ENCODE assay signal across 22 cellular contexts in the genomic region with DNA sequence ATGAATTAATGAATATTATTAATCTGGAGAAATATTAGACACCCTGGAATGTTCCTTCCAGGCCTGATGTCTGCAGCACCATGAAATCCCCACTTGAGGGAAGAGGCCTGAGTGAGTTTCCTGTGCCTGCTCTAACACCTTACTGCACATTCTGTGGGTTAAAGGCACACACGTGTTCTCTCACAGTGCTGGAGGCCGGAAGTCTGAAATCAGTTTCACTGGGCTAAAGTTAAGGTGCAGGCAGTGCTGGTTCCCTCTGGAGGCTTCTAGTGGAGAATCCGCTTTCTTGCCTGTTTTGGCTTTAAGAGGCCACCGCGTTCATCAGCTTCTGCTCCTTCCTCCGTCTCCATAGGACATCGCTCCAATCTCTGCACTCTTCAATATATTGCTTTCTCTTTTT. TPM values are rescaled to one million over a fixed set of nuclear protein-coding genes. Genes with fewer than 3 reads are reported as not detected.
DNase-seq lines count a peak whose midpoint lies in the region; ATAC-seq, FAIRE-seq and TF ChIP-seq lines count a peak whose summit lies in the region.
"Had no signal": no experiment of that assay in that cellular context is flagged by ENCODE, and none has a peak within 500 bp of the region (broad histone marks: within the 10 kb centered on the region; RNA-seq: fewer than 3 reads in every experiment).

No MANE protein-coding gene starts in this region.

- H3K27ac ChIP-seq in CD4-positive, alpha-beta T cell (ENCODE audit: low read depth, low read length) = no peak overlapping the region
- no peak overlapping the region for H3K27ac ChIP-seq in HepG2 (ENCODE audit: extremely low read length, insufficient read depth, low read length)
- no peak overlapping the region for H3K27ac ChIP-seq in CD8-positive, alpha-beta T cell (ENCODE audit: low read depth, low read length)
- H3K27ac ChIP-seq: A549; BLaER1 treated with 17β-estradiol and CSF1 and Interleukin-3, amounts not matched to agents 10 nM and 100 nM; Peyer's patch; SK-N-MC had no signal

- BruUV-seq in HepG2 (replicated peaks; lab: Mats Ljungman, UMichigan) = no TSS peak

- no peak for TF ChIP-seq RAD21 in HepG2 (CRISPR knock-in tag; IDR thresholded peaks at IDR 0.05)

- H3K27me3 Mint-ChIP-seq in CD4-positive, alpha-beta T cell = no peaks in the 10 kb centered on the region
- peaks cover 3% of the 10 kb centered on the region for H3K27me3 Mint-ChIP-seq in activated CD8-positive, alpha-beta T cell treated with anti-CD3 and anti-CD28 coated beads, Interleukin-2, amount 10 ng/mL, durations not matched to agents 7 days and 5 days (ENCODE audit: low read depth)
- H3K27me3 Mint-ChIP-seq in CD8-positive, alpha-beta T cell (ENCODE audit: low read depth) = peaks cover 5% of the 10 kb centered on the region

- H3K4me2 ChIP-seq in HepG2 (ENCODE audit: low read depth, low read length) = no peak overlapping the region
- H3K4me2 ChIP-seq: A549; BLaER1 treated with 17β-estradiol and CSF1 and Interleukin-3, amounts not matched to agents 10 nM and 100 nM had no signal

- no peaks in the 10 kb centered on the region for H3K27me3 ChIP-seq in CD4-positive, alpha-beta T cell (ENCODE audit: control insufficient read depth, insufficient read depth, low read length)
- peaks cover 4 to 65% of the 10 kb centered on the region in 2 experiments; a peak in 3 of 5 replicates for H3K27me3 ChIP-seq in HepG2 (ENCODE audit: control insufficient read depth in 1 of 2, insufficient read depth in 2 of 2, low read length in 2 of 2)
- H3K27me3 ChIP-seq in CD8-positive, alpha-beta T cell (ENCODE audit: insufficient read depth, low read length) = no peaks in the 10 kb centered on the region
- H3K27me3 ChIP-seq: BLaER1 treated with 17β-estradiol and CSF1 and Interleukin-3, amounts not matched to agents 10 nM and 100 nM; MG63; Peyer's patch had no signal

- TF ChIP-seq EP300 in HepG2 (IDR thresholded peaks at IDR 0.05; ENCODE audit: low read depth in 2 of 2, low read length in 2 of 2) (no peak), HepG2 (CRISPR knock-in tag; IDR thresholded peaks at IDR 0.05; ENCODE audit: borderline replicate concordance) (no peak)

- no peaks in the 10 kb centered on the region for H3K79me2 ChIP-seq in HepG2 (ENCODE audit: insufficient read depth, low read length)

- H3K27ac Mint-ChIP-seq in CD4-positive, alpha-beta T cell = no peak overlapping the region
- no peak overlapping the region for H3K27ac Mint-ChIP-seq in activated CD8-positive, alpha-beta T cell treated with anti-CD3 and anti-CD28 coated beads, Interleukin-2, amount 10 ng/mL, durations not matched to agents 7 days and 5 days
- no peak overlapping the region for H3K27ac Mint-ChIP-seq in CD8-positive, alpha-beta T cell
- H3K27ac Mint-ChIP-seq: HFFc6 had no signal

- CTCF ChIA-PET in CD4-positive, alpha-beta T cell (lab: Charles Lee) = no interaction called here
- CTCF ChIA-PET in activated CD8-positive, alpha-beta T cell treated with anti-CD3 and anti-CD28 coated beads, Interleukin-2, amount 10 ng/mL, durations not matched to agents 7 days and 5 days (lab: Charles Lee) = no interaction called here
- CTCF ChIA-PET in HepG2 (lab: Yijun Ruan, JAX; ENCODE audit: low intra/inter-chr PET ratio, low total read pairs) = no interaction called here
- CTCF ChIA-PET in CD8-positive, alpha-beta T cell (lab: Charles Lee) = interaction anchor here (1.4 kb wide), 1 partner anchor 105 kb away, joined by 5 read pairs; no protein-coding TSS in a partner anchor

- no peak for TF ChIP-seq CTCF in CD4-positive, alpha-beta T cell (IDR thresholded peaks at IDR 0.05)
- no peak for TF ChIP-seq CTCF in GM12865 (IDR thresholded peaks at IDR 0.05; ENCODE audit: insufficient read depth, low read depth, low read length, missing control alignments)
- no peak for TF ChIP-seq CTCF in HepG2 (CRISPR knock-in tag; IDR thresholded peaks at IDR 0.05)
- no peak for TF ChIP-seq CTCF in CD8-positive, alpha-beta T cell (IDR thresholded peaks at IDR 0.05)

- WGBS in HepG2 (ENCODE audit: low lambda C conversion rate) = 26% methylated on average over 7 of the region's 7 CpGs

- H3K9ac ChIP-seq in HepG2 (ENCODE audit: insufficient read depth, low read depth, low read length) = no peak overlapping the region
- H3K9ac ChIP-seq: BLaER1 treated with 17β-estradiol and CSF1 and Interleukin-3, amounts not matched to agents 10 nM and 100 nM had no signal

- no peak overlapping the region for H2AFZ ChIP-seq in HepG2 (ENCODE audit: low read length)

- intact Hi-C loops in CD4-positive, alpha-beta T cell (cut with DNase I, micrococcal nuclease) = no loop called here
- intact Hi-C loops in HepG2 (cut with micrococcal nuclease; ENCODE audit: unreplicated experiment) = no loop called here
- intact Hi-C loops in CD8-positive, alpha-beta T cell (cut with DNase I, micrococcal nuclease) = no loop called here

- no peaks in the 10 kb centered on the region for H3K9me3 ChIP-seq in CD4-positive, alpha-beta T cell (ENCODE audit: control insufficient read depth, low read length)
- H3K9me3 ChIP-seq in HepG2 (ENCODE audit: low read length) = no peaks in the 10 kb centered on the region
- H3K9me3 ChIP-seq in CD8-positive, alpha-beta T cell (ENCODE audit: low read length) = no peaks in the 10 kb centered on the region
- H3K9me3 ChIP-seq: A549; BLaER1 treated with 17β-estradiol and CSF1 and Interleukin-3, amounts not matched to agents 10 nM and 100 nM; MG63; Peyer's patch had no signal

- H3K4me3 ChIP-seq in GM12865 (ENCODE audit: low read depth, low read length) (no peak overlapping the region), HepG2 (replicated peaks in 1 of 3; ENCODE audit: insufficient read depth in 1 of 3, low read depth in 2 of 3, low read length in 3 of 3) (no peak overlapping the region)
- no peak overlapping the region for H3K4me3 ChIP-seq in CD8-positive, alpha-beta T cell (ENCODE audit: low read depth, low read length)
- H3K4me3 ChIP-seq: A549; BLaER1 treated with 17β-estradiol and CSF1 and Interleukin-3, amounts not matched to agents 10 nM and 100 nM; MG63; Peyer's patch; SK-N-MC had no signal

- H3K36me3 Mint-ChIP-seq in CD4-positive, alpha-beta T cell (ENCODE audit: low read depth) = no peaks in the 10 kb centered on the region
- H3K36me3 Mint-ChIP-seq in activated CD8-positive, alpha-beta T cell treated with anti-CD3 and anti-CD28 coated beads, Interleukin-2, amount 10 ng/mL, durations not matched to agents 7 days and 5 days (ENCODE audit: low read depth) = no peaks in the 10 kb centered on the region
- H3K36me3 Mint-ChIP-seq in CD8-positive, alpha-beta T cell = no peaks in the 10 kb centered on the region

- no peak overlapping the region for H3K4me3 Mint-ChIP-seq in CD4-positive, alpha-beta T cell
- H3K4me3 Mint-ChIP-seq in activated CD8-positive, alpha-beta T cell treated with anti-CD3 and anti-CD28 coated beads, Interleukin-2, amount 10 ng/mL, durations not matched to agents 7 days and 5 days = no peak overlapping the region
- no peak overlapping the region for H3K4me3 Mint-ChIP-seq in CD8-positive, alpha-beta T cell
- H3K4me3 Mint-ChIP-seq: HFFc6 had no signal

- DNase-seq in CD4-positive, alpha-beta T cell = no peak
- peak; percentile 49 for DNase-seq in GM12865 (ENCODE audit: low read depth)
- peak; percentile 33 for DNase-seq in activated CD8-positive, alpha-beta T cell treated with anti-CD3 and anti-CD28 coated beads, Interleukin-2, amount 10 ng/mL, durations not matched to agents 7 days and 5 days
- no peak for DNase-seq in urothelium cell line (ENCODE audit: low spot score)
- no peak for DNase-seq in HepG2 (ENCODE audit: low spot score)
- no peak for DNase-seq in CD8-positive, alpha-beta T cell
- no peak for DNase-seq in kidney tubule cell (ENCODE audit: low spot score)
- DNase-seq: DMS 273 treated with DMSO at 0.1 percent for 48 hours, HFFc6, Karpas-422, MG63, NCI-H1105 treated with DMSO at 0.1 percent for 48 hours, NCI-H1694 treated with DMSO at 0.1 percent for 48 hours, NCI-H2107, NCI-H2227 treated with DMSO at 0.1 percent for 48 hours, NCI-H524 treated with DMSO at 0.1 percent for 48 hours, Right ventricle myocardium superior had no signal

- H4K20me1 ChIP-seq in HepG2 (ENCODE audit: insufficient read depth, low read length) = no peaks in the 10 kb centered on the region
- H4K20me1 ChIP-seq: BLaER1 treated with 17β-estradiol and CSF1 and Interleukin-3, amounts not matched to agents 10 nM and 100 nM had no signal

- no peaks in the 10 kb centered on the region for H3K9me3 Mint-ChIP-seq in CD4-positive, alpha-beta T cell
- no peaks in the 10 kb centered on the region for H3K9me3 Mint-ChIP-seq in activated CD8-positive, alpha-beta T cell treated with anti-CD3 and anti-CD28 coated beads, Interleukin-2, amount 10 ng/mL, durations not matched to agents 7 days and 5 days (ENCODE audit: insufficient read depth)
- H3K9me3 Mint-ChIP-seq in CD8-positive, alpha-beta T cell = no peaks in the 10 kb centered on the region

- peaks cover 10% of the 10 kb centered on the region for H3K4me1 Mint-ChIP-seq in CD4-positive, alpha-beta T cell (ENCODE audit: low read depth)
- H3K4me1 Mint-ChIP-seq in activated CD8-positive, alpha-beta T cell treated with anti-CD3 and anti-CD28 coated beads, Interleukin-2, amount 10 ng/mL, durations not matched to agents 7 days and 5 days (ENCODE audit: low read depth) = peaks cover 18% of the 10 kb centered on the region
- H3K4me1 Mint-ChIP-seq in CD8-positive, alpha-beta T cell (ENCODE audit: low read depth) = peaks cover 27% of the 10 kb centered on the region

- TF ChIP-seq POLR2A in HepG2 (IDR thresholded peaks at IDR 0.05; ENCODE audit: insufficient read depth in 1 of 2, low read depth in 2 of 2, low read length in 2 of 2) = no peak

- FAIRE-seq in urothelium cell line (lab: Jason Lieb, UNC) = no peak
- FAIRE-seq in HepG2 (lab: Jason Lieb, UNC) = no peak
- FAIRE-seq: A549 had no signal

- peak; percentile 48 for ATAC-seq in CD4-positive, alpha-beta T cell (ENCODE audit: poor library complexity)
- ATAC-seq in HG03025 (IDR thresholded peaks at IDR 0.05; ENCODE audit: low FRiP score, unreplicated experiment) (peak; percentile 60), HepG2 (no peak)
- ATAC-seq in activated CD8-positive, alpha-beta T cell treated with anti-CD3 and anti-CD28 coated beads, Interleukin-2, amount 10 ng/mL, durations not matched to agents 7 days and 5 days = no peak
- ATAC-seq in CD8-positive, alpha-beta T cell = no peak
- ATAC-seq: A549 had no signal

- no peaks in the 10 kb centered on the region for H3K36me3 ChIP-seq in HepG2 (replicated peaks in 1 of 2; ENCODE audit: control insufficient read depth in 1 of 2, insufficient read depth in 2 of 2, low read length in 2 of 2)
- no peaks in the 10 kb centered on the region for H3K36me3 ChIP-seq in CD8-positive, alpha-beta T cell (ENCODE audit: insufficient read depth, low read length)
- H3K36me3 ChIP-seq: BLaER1 treated with 17β-estradiol and CSF1 and Interleukin-3, amounts not matched to agents 10 nM and 100 nM; MG63; Peyer's patch had no signal

- in situ Hi-C loops in HepG2 (cut with HindIII; ENCODE audit: extremely low pct_ligation_motif_present, low pct_unique_long_range_greater_than_20kb) = no loop called here

- POLR2A ChIA-PET in CD4-positive, alpha-beta T cell (lab: Charles Lee) = no interaction called here
- POLR2A ChIA-PET in activated CD8-positive, alpha-beta T cell treated with anti-CD3 and anti-CD28 coated beads, Interleukin-2, amount 10 ng/mL, durations not matched to agents 7 days and 5 days (lab: Charles Lee) = no interaction called here
- POLR2A ChIA-PET in HepG2 (lab: Yijun Ruan, JAX) = no interaction called here
- POLR2A ChIA-PET in CD8-positive, alpha-beta T cell (lab: Charles Lee) = no interaction called here

- H3K4me1 ChIP-seq in HepG2 (ENCODE audit: insufficient read depth, low read length) = no peaks in the 10 kb centered on the region
- H3K4me1 ChIP-seq in CD8-positive, alpha-beta T cell (ENCODE audit: insufficient read depth, low read length) = peaks cover 11% of the 10 kb centered on the region
- H3K4me1 ChIP-seq: A549, Peyer's patch had no signal

RNA-seq across cellular contexts. Expression of a gene that starts 48.7 kb away (rescaled TPM):
- total RNA-seq in CD4-positive, alpha-beta T cell = under 1 TPM; 0.61 to 0.74 TPM
- 1 to 10 TPM; 3.6 TPM for total RNA-seq in activated CD8-positive, alpha-beta T cell treated with anti-CD3 and anti-CD28 coated beads, Interleukin-2, amount 10 ng/mL, durations not matched to agents 7 days and 5 days
- total RNA-seq in HepG2 (2016; rRNA removed; fragmentation: Illumina TruSeq; extraction: Trizol) = not detected in 2 replicates
- total RNA-seq in HepG2 (2016; cell fraction: cytosol; rRNA removed; fragmentation: Illumina TruSeq; extraction: Trizol; ENCODE audit: low read depth) = not detected in 2 replicates
- total RNA-seq in HepG2 (2016; cell fraction: insoluble cytoplasmic fraction; rRNA removed; fragmentation: Illumina TruSeq; extraction: Trizol) = not detected in 2 replicates
- not detected in 2 replicates for total RNA-seq in HepG2 (2016; cell fraction: membrane; rRNA removed; fragmentation: Illumina TruSeq; extraction: Trizol)
- not detected in 2 replicates for total RNA-seq in HepG2 (2016; cell fraction: nucleus; rRNA removed; fragmentation: Illumina TruSeq; extraction: Trizol)
- polyA plus RNA-seq in HepG2 (2011; rRNA removed) = 0.04 TPM in 1 of 2 replicates, not detected in the other
- polyA plus RNA-seq in HepG2 (2011; cell fraction: cytosol; rRNA removed) = 0.03 TPM in 1 of 2 replicates, not detected in the other
- polyA plus RNA-seq in HepG2 (2011; cell fraction: nucleus; rRNA removed) = 0.23 TPM in 1 of 2 replicates, not detected in the other
- polyA plus RNA-seq in HepG2 (2012) = not detected in 2 replicates
- polyA plus RNA-seq in HepG2 (2016; cell fraction: cytosol; fragmentation: Illumina TruSeq; extraction: Trizol; ENCODE audit: low read depth) = not detected in 2 replicates
- polyA plus RNA-seq in HepG2 (2016; cell fraction: insoluble cytoplasmic fraction; fragmentation: Illumina TruSeq; extraction: Trizol; ENCODE audit: low read depth) = not detected in 2 replicates
- polyA plus RNA-seq in HepG2 (2016; cell fraction: membrane; fragmentation: Illumina TruSeq; extraction: Trizol; ENCODE audit: low read depth) = not detected in 2 replicates
- polyA plus RNA-seq in HepG2 (2016; cell fraction: nucleus; fragmentation: Illumina TruSeq; extraction: Trizol; ENCODE audit: insufficient read depth, low read depth) = not detected in 2 replicates
- 9.1 TPM in 1 of 2 replicates, not detected in the other for polyA minus RNA-seq in HepG2 (2011; rRNA and poly(A)+ RNA removed; ENCODE audit: low replicate concordance)
- polyA minus RNA-seq in HepG2 (2011; cell fraction: cytosol; rRNA and poly(A)+ RNA removed) = not detected in 2 replicates
- not detected in 2 replicates for polyA minus RNA-seq in HepG2 (2011; cell fraction: nucleus; rRNA and poly(A)+ RNA removed)
- total RNA-seq in CD8-positive, alpha-beta T cell = 1 to 10 TPM in 1 of 2 experiments, under 1 TPM in 1; 0.50 to 2.0 TPM

Comparison
In these comparisons a context has a peak if more than half of its experiments do, and no peak if none do; other contexts are left out.
1. ATAC-seq: peak in CD4-positive, alpha-beta T cell (single experiment) and HG03025 (single experiment); none in activated CD8-positive, alpha-beta T cell treated with anti-CD3 and anti-CD28 coated beads, Interleukin-2, amount 10 ng/mL, durations not matched to agents 7 days and 5 days (single experiment), HepG2 (single experiment) and CD8-positive, alpha-beta T cell (single experiment).
2. DNase-seq: peak in GM12865 (single experiment) and activated CD8-positive, alpha-beta T cell treated with anti-CD3 and anti-CD28 coated beads, Interleukin-2, amount 10 ng/mL, durations not matched to agents 7 days and 5 days (single experiment); none in CD4-positive, alpha-beta T cell (0 of 10), urothelium cell line (single experiment), HepG2 (single experiment), CD8-positive, alpha-beta T cell (0 of 7) and kidney tubule cell (single experiment).